In the genomic region with DNA sequence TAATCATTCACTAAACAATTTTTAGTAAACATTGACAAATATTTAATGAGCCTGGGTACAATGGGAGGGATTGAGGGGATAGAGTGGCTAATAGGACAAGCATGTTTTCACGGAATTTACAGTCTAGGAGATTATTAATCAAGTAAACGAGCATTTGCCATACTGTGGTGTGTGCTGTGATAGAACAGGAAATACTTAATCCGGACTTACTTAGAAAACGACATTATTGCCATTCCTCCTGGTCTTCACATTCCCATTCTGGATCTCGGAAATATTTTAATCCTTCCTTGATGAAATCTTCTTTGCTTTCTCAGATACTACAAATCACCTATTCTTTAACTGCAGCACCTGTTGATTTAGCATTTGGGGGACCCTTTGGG, we compare ENCODE assay signal across 8 cellular contexts. TPM values are rescaled to one million over a fixed set of nuclear protein-coding genes. Genes with fewer than 3 reads are reported as not detected.
DNase-seq lines count a peak whose midpoint lies in the region; ATAC-seq and TF ChIP-seq lines count a peak whose summit lies in the region.

No MANE protein-coding gene starts in this region.

- H3K27ac ChIP-seq in testis, result peak overlapping the region; percentile 92

- DNase-seq in activated naive CD4-positive, alpha-beta T cell treated with Interleukin-2 at 50 U/mL for 16 hours, result no peak
- no peak for DNase-seq in activated T-helper 2 cell treated with anti-CD3 and anti-CD28 coated beads, Interferon-gamma antibody, Interleukin-2, Interleukin-4, amounts not matched to agents 10 μg/mL and 5 μg/mL and 100 μg/mL, durations not matched to agents 14 hours and 24 hours and 36 hours (ENCODE audit: low spot score)
- peak; percentile 28 for DNase-seq in iris pigment epithelial cell (ENCODE audit: low read depth)
- no peak for DNase-seq in testis
- no peak for DNase-seq in NCI-H446 treated with DMSO at 0.1 percent for 48 hours (lab: John Stamatoyannopoulos, UW)
- DNase-seq in NK-92 (lab: John Stamatoyannopoulos, UW; ENCODE audit: unreplicated experiment), result no peak

- H3K4me1 ChIP-seq in testis, result peaks cover 11% of the 10 kb centered on the region

- peak overlapping the region; percentile 89 for H3K27ac Mint-ChIP-seq in activated naive CD4-positive, alpha-beta T cell treated with anti-CD3 and anti-CD28 coated beads, Interleukin-2, amount 50 U/mL, for 24 hours
- H3K27ac Mint-ChIP-seq in activated T-helper 2 cell treated with anti-CD3 and anti-CD28 coated beads, Interferon-gamma antibody, Interleukin-2, Interleukin-4, amounts not matched to agents 10 μg/mL and 5 μg/mL and 100 μg/mL, durations not matched to agents 14 hours and 24 hours and 36 hours, result peak overlapping the region; percentile 84

- ATAC-seq in HG03342 (IDR thresholded peaks at IDR 0.05; ENCODE audit: unreplicated experiment), result no peak

- no peak for TF ChIP-seq CTCF in testis (IDR thresholded peaks at IDR 0.05)

- peaks cover 1% of the 10 kb centered on the region for H3K27me3 Mint-ChIP-seq in activated naive CD4-positive, alpha-beta T cell treated with anti-CD3 and anti-CD28 coated beads, Interleukin-2, amount 50 U/mL, for 24 hours
- H3K27me3 Mint-ChIP-seq in activated T-helper 2 cell treated with anti-CD3 and anti-CD28 coated beads, Interferon-gamma antibody, Interleukin-2, Interleukin-4, amounts not matched to agents 10 μg/mL and 5 μg/mL and 100 μg/mL, durations not matched to agents 14 hours and 24 hours and 36 hours (ENCODE audit: low read depth), result no peaks in the 10 kb centered on the region

- H3K4me3 Mint-ChIP-seq in activated naive CD4-positive, alpha-beta T cell treated with anti-CD3 and anti-CD28 coated beads, Interleukin-2, amount 50 U/mL, for 24 hours, result peak overlapping the region; percentile 99
- H3K4me3 Mint-ChIP-seq in activated T-helper 2 cell treated with anti-CD3 and anti-CD28 coated beads, Interferon-gamma antibody, Interleukin-2, Interleukin-4, amounts not matched to agents 10 μg/mL and 5 μg/mL and 100 μg/mL, durations not matched to agents 14 hours and 24 hours and 36 hours (ENCODE audit: low read depth), result peak overlapping the region; percentile 95

- WGBS in testis, 2 donors, result 3 to 10% methylated on average over 5 of the region's 5 CpGs

- no peaks in the 10 kb centered on the region for H3K9me3 ChIP-seq in testis

- peaks cover 14% of the 10 kb centered on the region for H3K4me1 Mint-ChIP-seq in activated naive CD4-positive, alpha-beta T cell treated with anti-CD3 and anti-CD28 coated beads, Interleukin-2, amount 50 U/mL, for 24 hours
- peaks cover 17% of the 10 kb centered on the region for H3K4me1 Mint-ChIP-seq in activated T-helper 2 cell treated with anti-CD3 and anti-CD28 coated beads, Interferon-gamma antibody, Interleukin-2, Interleukin-4, amounts not matched to agents 10 μg/mL and 5 μg/mL and 100 μg/mL, durations not matched to agents 14 hours and 24 hours and 36 hours (ENCODE audit: low read depth)

- H3K27me3 ChIP-seq in testis, result no peaks in the 10 kb centered on the region

- peak overlapping the region; percentile 81 to 85 for H3K4me3 ChIP-seq in testis

- TF ChIP-seq POLR2A in testis (IDR thresholded peaks at IDR 0.05), result no peak

- no peaks in the 10 kb centered on the region for H3K36me3 ChIP-seq in testis (ENCODE audit: low read depth, missing control alignments)

- peaks cover 4% of the 10 kb centered on the region for H3K36me3 Mint-ChIP-seq in activated naive CD4-positive, alpha-beta T cell treated with anti-CD3 and anti-CD28 coated beads, Interleukin-2, amount 50 U/mL, for 24 hours
- peaks cover 14% of the 10 kb centered on the region for H3K36me3 Mint-ChIP-seq in activated T-helper 2 cell treated with anti-CD3 and anti-CD28 coated beads, Interferon-gamma antibody, Interleukin-2, Interleukin-4, amounts not matched to agents 10 μg/mL and 5 μg/mL and 100 μg/mL, durations not matched to agents 14 hours and 24 hours and 36 hours (ENCODE audit: low read depth)

- no peaks in the 10 kb centered on the region for H3K9me3 Mint-ChIP-seq in activated naive CD4-positive, alpha-beta T cell treated with anti-CD3 and anti-CD28 coated beads, Interleukin-2, amount 50 U/mL, for 24 hours
- no peaks in the 10 kb centered on the region for H3K9me3 Mint-ChIP-seq in activated T-helper 2 cell treated with anti-CD3 and anti-CD28 coated beads, Interferon-gamma antibody, Interleukin-2, Interleukin-4, amounts not matched to agents 10 μg/mL and 5 μg/mL and 100 μg/mL, durations not matched to agents 14 hours and 24 hours and 36 hours

- intact Hi-C loops in activated T-helper 2 cell treated with anti-CD3 and anti-CD28 coated beads, Interferon-gamma antibody, Interleukin-2, Interleukin-4, amounts not matched to agents 10 μg/mL and 5 μg/mL and 100 μg/mL, durations not matched to agents 14 hours and 24 hours and 36 hours (cut with micrococcal nuclease), result loop anchor here (2.0 kb wide), 5 partner anchors 21 to 787 kb away; a partner anchor contains a TSS
- intact Hi-C loops in testis (cut with DNase I; ENCODE audit: low total_unique reads), result no loop called here

RNA-seq across cellular contexts. Expression of a gene that starts 0.9 kb away (rescaled TPM):
- 55.7 and 64.7 TPM in 2 replicates for total RNA-seq in activated T-helper 2 cell treated with anti-CD3 and anti-CD28 coated beads, Interferon-gamma antibody, Interleukin-2, Interleukin-4, amounts not matched to agents 10 μg/mL and 5 μg/mL and 100 μg/mL, durations not matched to agents 14 hours and 24 hours and 36 hours
- total RNA-seq in testis, result 10 to 100 TPM; 86.0 to 96.9 TPM
- 141 TPM for polyA plus RNA-seq in testis (ENCODE audit: insufficient read depth, low read depth, low replicate concordance)

RNA-seq across cellular contexts. Expression of a gene that starts 39.7 kb away (rescaled TPM):
- total RNA-seq in activated T-helper 2 cell treated with anti-CD3 and anti-CD28 coated beads, Interferon-gamma antibody, Interleukin-2, Interleukin-4, amounts not matched to agents 10 μg/mL and 5 μg/mL and 100 μg/mL, durations not matched to agents 14 hours and 24 hours and 36 hours, result 14.4 and 17.9 TPM in 2 replicates
- total RNA-seq in testis, result 100 to 1,000 TPM; 168 to 186 TPM
- 153 TPM for polyA plus RNA-seq in testis (ENCODE audit: insufficient read depth, low read depth, low replicate concordance)

RNA-seq across cellular contexts. Expression of a gene that starts 39.7 kb away (rescaled TPM):
- total RNA-seq in activated T-helper 2 cell treated with anti-CD3 and anti-CD28 coated beads, Interferon-gamma antibody, Interleukin-2, Interleukin-4, amounts not matched to agents 10 μg/mL and 5 μg/mL and 100 μg/mL, durations not matched to agents 14 hours and 24 hours and 36 hours, result 21.6 and 25.8 TPM in 2 replicates
- total RNA-seq in testis, result 10 to 100 TPM; 26.0 to 36.0 TPM
- 57.8 TPM for polyA plus RNA-seq in testis (ENCODE audit: insufficient read depth, low read depth, low replicate concordance)

RNA-seq across cellular contexts. Expression of a gene that starts 52.1 kb away (rescaled TPM):
- total RNA-seq in activated T-helper 2 cell treated with anti-CD3 and anti-CD28 coated beads, Interferon-gamma antibody, Interleukin-2, Interleukin-4, amounts not matched to agents 10 μg/mL and 5 μg/mL and 100 μg/mL, durations not matched to agents 14 hours and 24 hours and 36 hours, result 77.3 and 83.1 TPM in 2 replicates
- total RNA-seq in testis, result 10 to 100 TPM; 37.0 to 39.4 TPM
- polyA plus RNA-seq in testis (ENCODE audit: insufficient read depth, low read depth, low replicate concordance), result 22.3 TPM

RNA-seq across cellular contexts. Expression of a gene that starts 52.1 kb away (rescaled TPM):
- 48.7 and 51.0 TPM in 2 replicates for total RNA-seq in activated T-helper 2 cell treated with anti-CD3 and anti-CD28 coated beads, Interferon-gamma antibody, Interleukin-2, Interleukin-4, amounts not matched to agents 10 μg/mL and 5 μg/mL and 100 μg/mL, durations not matched to agents 14 hours and 24 hours and 36 hours
- 10 to 100 TPM; 32.7 to 39.3 TPM for total RNA-seq in testis
- 23.3 TPM for polyA plus RNA-seq in testis (ENCODE audit: insufficient read depth, low read depth, low replicate concordance)
